11 cellular contexts compared by ENCODE assay signal in genomic region chr4:39621582-39621981, GRCh38. TPM values are rescaled to one million over a fixed set of nuclear protein-coding genes. Genes with fewer than 3 reads are reported as not detected.
DNase-seq lines count a peak whose midpoint lies in the region; TF ChIP-seq lines count a peak whose summit lies in the region.
"Had no signal": no experiment of that assay in that cellular context is flagged by ENCODE, and none has a peak within 500 bp of the region (broad histone marks: within the 10 kb centered on the region; RNA-seq: fewer than 3 reads in every experiment).

No MANE protein-coding gene starts in this region.

- H3K27ac Mint-ChIP-seq in activated naive CD4-positive, alpha-beta T cell treated with anti-CD3 and anti-CD28 coated beads for 36 hours: no peak overlapping the region
- H3K27ac Mint-ChIP-seq: stimulated activated effector memory CD8-positive, alpha-beta T cell treated with anti-CD3 and anti-CD28 coated beads, Interleukin-12 subunit alpha, Interleukin-12 subunit beta, amount 100 ng/mL, for 72 hours; T-helper 17 cell had no signal

- peaks cover 0 to 61% (median 18%) of the 10 kb centered on the region in 4 donors for H3K4me1 ChIP-seq in tibial artery

- CTCF ChIA-PET in activated naive CD4-positive, alpha-beta T cell treated with anti-CD3 and anti-CD28 coated beads for 36 hours (lab: Charles Lee): no interaction called here

- DNase-seq in HT1080 (ENCODE audit: low read depth): peak; percentile 88
- DNase-seq in amniotic epithelial cell (ENCODE audit: low read depth): peak; percentile 75
- peak; percentile 72 for DNase-seq in iris pigment epithelial cell (ENCODE audit: low read depth)
- DNase-seq in tibial artery: peak; percentile 73 to 84
- no peak for DNase-seq in NCI-H526 treated with DMSO at 0.1 percent for 48 hours (lab: John Stamatoyannopoulos, UW)
- no peak for DNase-seq in activated naive CD4-positive, alpha-beta T cell treated with anti-CD3 and anti-CD28 coated beads for 36 hours
- no peak for DNase-seq in SKM-1 treated with dmso at 0.1 percent for 144 hours (lab: John Stamatoyannopoulos, UW; ENCODE audit: unreplicated experiment)
- DNase-seq in D341Med (ENCODE audit: low spot score): no peak
- DNase-seq: naive B cell, T-helper 17 cell had no signal

- H3K4me1 Mint-ChIP-seq in activated naive CD4-positive, alpha-beta T cell treated with anti-CD3 and anti-CD28 coated beads for 36 hours (ENCODE audit: low read depth): peaks cover 10% of the 10 kb centered on the region

- H3K27me3 ChIP-seq in tibial artery: no peaks in the 10 kb centered on the region

- no peak overlapping the region for H3K4me3 Mint-ChIP-seq in activated naive CD4-positive, alpha-beta T cell treated with anti-CD3 and anti-CD28 coated beads for 36 hours
- H3K4me3 Mint-ChIP-seq: stimulated activated effector memory CD8-positive, alpha-beta T cell treated with anti-CD3 and anti-CD28 coated beads, Interleukin-12 subunit alpha, Interleukin-12 subunit beta, amount 100 ng/mL, for 72 hours; T-helper 17 cell had no signal

- H3K36me3 ChIP-seq in tibial artery: no peaks in the 10 kb centered on the region

- no peaks in the 10 kb centered on the region for H3K9me3 ChIP-seq in tibial artery

- no peak for TF ChIP-seq CTCF in tibial artery (IDR thresholded peaks at IDR 0.05)

- H3K36me3 Mint-ChIP-seq in activated naive CD4-positive, alpha-beta T cell treated with anti-CD3 and anti-CD28 coated beads for 36 hours (ENCODE audit: low read depth): no peaks in the 10 kb centered on the region
- H3K36me3 Mint-ChIP-seq: stimulated activated effector memory CD8-positive, alpha-beta T cell treated with anti-CD3 and anti-CD28 coated beads, Interleukin-12 subunit alpha, Interleukin-12 subunit beta, amount 100 ng/mL, for 72 hours had no signal

- H3K27me3 Mint-ChIP-seq in activated naive CD4-positive, alpha-beta T cell treated with anti-CD3 and anti-CD28 coated beads for 36 hours (ENCODE audit: low read depth): no peaks in the 10 kb centered on the region
- H3K27me3 Mint-ChIP-seq: naive B cell, T-helper 17 cell had no signal

- intact Hi-C loops in tibial artery (cut with DNase I; ENCODE audit: low total_unique reads): loop anchor here (5.0 kb wide), 1 partner anchor 94 kb away; the partner anchor contains the start of gene UGDH
- intact Hi-C loops in activated naive CD4-positive, alpha-beta T cell treated with anti-CD3 and anti-CD28 coated beads for 36 hours (cut with micrococcal nuclease): loop anchor here (5.0 kb wide), 1 partner anchor 269 kb away; no protein-coding TSS in a partner anchor

- H3K27ac ChIP-seq in tibial artery: peak overlapping the region; percentile 42 to 75

- no peak overlapping the region for H3K4me3 ChIP-seq in tibial artery

- no peaks in the 10 kb centered on the region for H3K9me3 Mint-ChIP-seq in activated naive CD4-positive, alpha-beta T cell treated with anti-CD3 and anti-CD28 coated beads for 36 hours
- H3K9me3 Mint-ChIP-seq: naive B cell; stimulated activated effector memory CD8-positive, alpha-beta T cell treated with anti-CD3 and anti-CD28 coated beads, Interleukin-12 subunit alpha, Interleukin-12 subunit beta, amount 100 ng/mL, for 72 hours had no signal

RNA-seq across cellular contexts. Expression of gene SMIM14, which starts 17.1 kb away (rescaled TPM):
- total RNA-seq in HT1080 (2014; rRNA removed; shearing (Covaris generic)): 1.2 and 1.8 TPM in 2 replicates
- 10.0 and 10.3 TPM in 2 replicates for polyA plus RNA-seq in HT1080 (2015; cell fraction: cytosol; rRNA removed)
- 5.0 and 6.0 TPM in 2 replicates for polyA plus RNA-seq in HT1080 (2015; cell fraction: nucleus; rRNA removed)
- total RNA-seq in activated naive CD4-positive, alpha-beta T cell treated with anti-CD3 and anti-CD28 coated beads for 36 hours: 1 to 10 TPM; 2.7 to 3.9 TPM

Comparison
In these comparisons a context has a peak if more than half of its experiments do, and no peak if none do; other contexts are left out.
1. DNase-seq: peak in HT1080 (single experiment), amniotic epithelial cell (single experiment), iris pigment epithelial cell (single experiment) and tibial artery (2 of 2); none in NCI-H526 treated with DMSO at 0.1 percent for 48 hours (single experiment), activated naive CD4-positive, alpha-beta T cell treated with anti-CD3 and anti-CD28 coated beads for 36 hours (single experiment), SKM-1 treated with dmso at 0.1 percent for 144 hours (single experiment) and D341Med (single experiment).